Comparison of ENCODE assay signal across 1 cellular context in genomic region chr19:7545904-7546303, GRCh38.
TF ChIP-seq lines count a peak whose summit lies in the region.

No MANE protein-coding gene starts in this region.

TF ChIP-seq in GM12891, 5 proteins besides CTCF, POLR2A, EP300 and RAD21:
- no peak for TF ChIP-seq TAF1 (IDR thresholded peaks at IDR 0.05; ENCODE audit: low read depth, low read length)
- TF ChIP-seq POLR2AphosphoS5 (IDR thresholded peaks at IDR 0.05; ENCODE audit: low read depth, low read length), result no peak
- TF ChIP-seq POU2F2 (IDR thresholded peaks at IDR 0.05; ENCODE audit: low read depth, low read length), result no peak
- TF ChIP-seq SPI1 (IDR thresholded peaks at IDR 0.05; ENCODE audit: low read depth, low read length), result peak; percentile 21; the same call in 1 of the 2 replicates
